Comparison of ENCODE assay signal across 1 cellular context in the genomic region with DNA sequence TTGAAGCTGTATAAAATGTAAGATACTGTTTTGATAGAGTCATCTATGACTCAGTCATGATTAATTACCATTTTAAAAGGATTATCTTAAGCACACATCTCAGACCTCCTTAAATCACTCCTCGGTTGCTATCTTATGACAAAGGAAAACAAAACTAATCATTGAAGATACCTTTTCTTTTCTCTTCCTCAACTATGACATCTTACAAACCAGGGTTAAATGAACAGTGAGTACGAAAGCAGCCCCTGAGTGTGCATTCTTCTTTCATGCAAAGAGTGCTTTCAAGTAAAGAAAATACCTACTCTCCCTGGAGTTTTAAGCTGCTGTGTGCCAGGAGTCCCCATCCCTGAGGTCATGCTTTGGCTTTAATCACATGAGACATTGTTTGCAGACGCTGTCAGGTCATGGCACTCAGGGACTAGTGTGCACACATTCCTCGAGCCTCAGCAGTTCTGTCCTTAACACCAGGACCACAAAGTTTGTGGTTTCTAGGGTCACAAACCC.
TF ChIP-seq lines count a peak whose summit lies in the region.

No MANE protein-coding gene starts in this region.

TF ChIP-seq in HepG2, 621 proteins besides CTCF, POLR2A, EP300 and RAD21 (continued from another document):
- TF ChIP-seq, protein P1, sequence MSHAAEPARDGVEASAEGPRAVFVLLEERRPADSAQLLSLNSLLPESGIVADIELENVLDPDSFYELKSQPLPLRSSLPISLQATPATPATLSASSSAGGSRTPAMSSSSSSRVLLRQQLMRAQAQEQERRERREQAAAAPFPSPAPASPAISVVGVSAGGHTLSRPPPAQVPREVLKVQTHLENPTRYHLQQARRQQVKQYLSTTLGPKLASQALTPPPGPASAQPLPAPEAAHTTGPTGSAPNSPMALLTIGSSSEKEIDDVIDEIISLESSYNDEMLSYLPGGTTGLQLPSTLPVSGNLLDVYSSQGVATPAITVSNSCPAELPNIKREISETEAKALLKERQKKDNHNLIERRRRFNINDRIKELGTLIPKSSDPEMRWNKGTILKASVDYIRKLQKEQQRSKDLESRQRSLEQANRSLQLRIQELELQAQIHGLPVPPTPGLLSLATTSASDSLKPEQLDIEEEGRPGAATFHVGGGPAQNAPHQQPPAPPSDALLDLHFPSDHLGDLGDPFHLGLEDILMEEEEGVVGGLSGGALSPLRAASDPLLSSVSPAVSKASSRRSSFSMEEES (CRISPR knock-in tag; IDR thresholded peaks at IDR 0.05) = peak; percentile 79
- no peak for TF ChIP-seq FOXA3 (CRISPR knock-in tag; IDR thresholded peaks at IDR 0.05)
- peak; percentile 27; the same call in 1 of the 2 replicates for TF ChIP-seq HMG20A (CRISPR knock-in tag; IDR thresholded peaks at IDR 0.05; ENCODE audit: borderline replicate concordance)
- TF ChIP-seq, protein P2, sequence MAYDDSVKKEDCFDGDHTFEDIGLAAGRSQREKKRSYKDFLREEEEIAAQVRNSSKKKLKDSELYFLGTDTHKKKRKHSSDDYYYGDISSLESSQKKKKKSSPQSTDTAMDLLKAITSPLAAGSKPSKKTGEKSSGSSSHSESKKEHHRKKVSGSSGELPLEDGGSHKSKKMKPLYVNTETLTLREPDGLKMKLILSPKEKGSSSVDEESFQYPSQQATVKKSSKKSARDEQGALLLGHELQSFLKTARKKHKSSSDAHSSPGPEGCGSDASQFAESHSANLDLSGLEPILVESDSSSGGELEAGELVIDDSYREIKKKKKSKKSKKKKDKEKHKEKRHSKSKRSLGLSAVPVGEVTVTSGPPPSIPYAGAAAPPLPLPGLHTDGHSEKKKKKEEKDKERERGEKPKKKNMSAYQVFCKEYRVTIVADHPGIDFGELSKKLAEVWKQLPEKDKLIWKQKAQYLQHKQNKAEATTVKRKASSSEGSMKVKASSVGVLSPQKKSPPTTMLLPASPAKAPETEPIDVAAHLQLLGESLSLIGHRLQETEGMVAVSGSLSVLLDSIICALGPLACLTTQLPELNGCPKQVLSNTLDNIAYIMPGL (CRISPR knock-in tag; IDR thresholded peaks at IDR 0.05; ENCODE audit: borderline replicate concordance in 1 of 2, low read depth in 1 of 2) = no peak
- TF ChIP-seq FOSL2 (CRISPR knock-in tag; IDR thresholded peaks at IDR 0.05) = 0 out of 2 replicates have a peak, but pooled peaks have one; percentile 14
